ENCODE assay signal across 18 cellular contexts in genomic region chr11:67673902-67674301, GRCh38. TPM values are rescaled to one million over a fixed set of nuclear protein-coding genes. Genes with fewer than 3 reads are reported as not detected.
DNase-seq lines count a peak whose midpoint lies in the region; ATAC-seq, FAIRE-seq and TF ChIP-seq lines count a peak whose summit lies in the region.
"Had no signal": no experiment of that assay in that cellular context is flagged by ENCODE, and none has a peak within 500 bp of the region (broad histone marks: within the 10 kb centered on the region; RNA-seq: fewer than 3 reads in every experiment).

No MANE protein-coding gene starts in this region.

- H3K36me3 Mint-ChIP-seq in GM23338 (ENCODE audit: low read depth), result no peaks in the 10 kb centered on the region
- H3K36me3 Mint-ChIP-seq in nephron progenitor cell (ENCODE audit: low read depth), result no peaks in the 10 kb centered on the region

- no peak overlapping the region for H2AFZ ChIP-seq in GM23338

- H3K27me3 ChIP-seq in GM23338 (ENCODE audit: insufficient read depth) (no peaks in the 10 kb centered on the region), bronchial epithelial cell (ENCODE audit: control insufficient read depth, insufficient read depth, low read length) (no peaks in the 10 kb centered on the region), upper lobe of right lung (peaks cover 5% of the 10 kb centered on the region)

- no peak for FAIRE-seq in bronchial epithelial cell (lab: Jason Lieb, UNC)

- no peaks in the 10 kb centered on the region for H3K9me2 ChIP-seq in GM23338 (ENCODE audit: insufficient read depth)

- H3K27ac ChIP-seq in GM23338 (ENCODE audit: low read depth), result no peak overlapping the region
- H3K27ac ChIP-seq in upper lobe of right lung, result no peak overlapping the region
- H3K27ac ChIP-seq: SJSA1 had no signal

- H3K4me1 ChIP-seq in GM23338 (ENCODE audit: insufficient read depth), result no peaks in the 10 kb centered on the region
- no peaks in the 10 kb centered on the region for H3K4me1 ChIP-seq in upper lobe of right lung
- H3K4me1 ChIP-seq: HAP-1, SJSA1 had no signal

- no peak for DNase-seq in GM23338 (ENCODE audit: low spot score)
- no peak for DNase-seq in bronchial epithelial cell (ENCODE audit: low read depth)
- no peak for DNase-seq in nephron progenitor cell
- DNase-seq in upper lobe of right lung, result peak; percentile 42
- DNase-seq in GM13977 (ENCODE audit: low spot score), result no peak
- DNase-seq in SW480 (ENCODE audit: low spot score), result no peak
- DNase-seq in nucleus accumbens (lab: John Stamatoyannopoulos, UW), result no peak
- DNase-seq: ACHN, AML-193, COR-L47, MV-4-11, NCI-H1417 treated with DMSO at 0.1 percent for 48 hours, NCI-H2029, NCI-H2171, NCI-H446, NCI-H69 had no signal

- peak; percentile 24; the same call in 2 of the 3 replicates for ATAC-seq in GM23338
- no peak for ATAC-seq in upper lobe of right lung

- no peaks in the 10 kb centered on the region for H4K20me1 ChIP-seq in GM23338 (replicated peaks; ENCODE audit: insufficient read depth)

- no peak overlapping the region; the same call in 1 of the 2 replicates for H3K27ac Mint-ChIP-seq in GM23338
- peak overlapping the region; percentile 14 for H3K27ac Mint-ChIP-seq in nephron progenitor cell

- H3K4me2 ChIP-seq in GM23338, result no peak overlapping the region

- H3K9me3 Mint-ChIP-seq in GM23338 (no peaks in the 10 kb centered on the region; the same call in 2 of the 3 replicates), nephron progenitor cell (peaks cover 21% of the 10 kb centered on the region)

- intact Hi-C loops in upper lobe of right lung (cut with DNase I), result no loop called here

- H3F3A ChIP-seq in GM23338 (replicated peaks; ENCODE audit: low read depth), result no peaks in the 10 kb centered on the region

- in situ Hi-C loops in GM13977 (cut with MboI; ENCODE audit: low pct_unique_long_range_greater_than_20kb, low sequenced_read_pairs, unreplicated experiment), result no loop called here

- H3K4me1 Mint-ChIP-seq in GM23338 (peaks cover 19% of the 10 kb centered on the region), nephron progenitor cell (no peaks in the 10 kb centered on the region)

- no peak overlapping the region for H3K4me3 ChIP-seq in GM23338
- peak overlapping the region; percentile 27 for H3K4me3 ChIP-seq in bronchial epithelial cell (ENCODE audit: low read depth, low read length)
- no peak overlapping the region for H3K4me3 ChIP-seq in upper lobe of right lung
- H3K4me3 ChIP-seq: HAP-1, SJSA1 had no signal

- H3K36me3 ChIP-seq in GM23338 (ENCODE audit: insufficient read depth) (no peaks in the 10 kb centered on the region), bronchial epithelial cell (ENCODE audit: control insufficient read depth, insufficient read depth, low read length) (no peaks in the 10 kb centered on the region), upper lobe of right lung (no peaks in the 10 kb centered on the region)
- H3K36me3 ChIP-seq: HAP-1, SJSA1 had no signal

- no peaks in the 10 kb centered on the region for H3K9me3 ChIP-seq in upper lobe of right lung

- H3K79me2 ChIP-seq in GM23338 (replicated peaks; ENCODE audit: insufficient read depth), result no peaks in the 10 kb centered on the region

- H3K4me3 Mint-ChIP-seq in GM23338 (no peak overlapping the region), nephron progenitor cell (no peak overlapping the region)

- H3K27me3 Mint-ChIP-seq in GM23338 (ENCODE audit: insufficient read depth, low read depth, poor library complexity) (peaks cover 9% of the 10 kb centered on the region), nephron progenitor cell (ENCODE audit: low read depth, poor library complexity) (peaks cover 26% of the 10 kb centered on the region)

- TF ChIP-seq CTCF in GM23338 (conservative IDR thresholded peaks at IDR 0.05; ENCODE audit: low read depth in 2 of 2) (no peak), bronchial epithelial cell (IDR thresholded peaks at IDR 0.05; ENCODE audit: insufficient read depth, low read length, severe bottlenecking) (no peak), nephron progenitor cell (IDR thresholded peaks at IDR 0.05) (no peak), upper lobe of right lung (IDR thresholded peaks at IDR 0.05) (no peak), GM13977 (IDR thresholded peaks at IDR 0.05; ENCODE audit: extremely low read depth, insufficient read depth, missing control alignments) (no peak)

TF ChIP-seq in GM23338, 12 proteins besides CTCF, POLR2A, EP300 and RAD21:
- TF ChIP-seq CREB1 (CRISPR knock-in tag; IDR thresholded peaks at IDR 0.05; ENCODE audit: low read depth), result no peak
- no peak for TF ChIP-seq JUNB (IDR thresholded peaks at IDR 0.05; ENCODE audit: unreplicated experiment)

RNA-seq across cellular contexts. Expression of gene ALDH3B2, which starts 0.5 kb away (rescaled TPM):
- total RNA-seq in GM23338 (2014; rRNA removed; shearing (Covaris generic)), result not detected in 2 replicates
- polyA plus RNA-seq in GM23338 (2016; fragmentation: Nextera tagmentation; extraction: Ambion mirVana), result not detected in 2 replicates
- total RNA-seq in bronchial epithelial cell (17.9 and 73.4 TPM in 2 replicates), upper lobe of right lung (1.3 TPM)
- total RNA-seq: SJSA1 had no signal

RNA-seq across cellular contexts. Expression of gene ACY3, which starts 23.4 kb away (rescaled TPM):
- 0.31 and 0.87 TPM in 2 replicates for total RNA-seq in GM23338 (2014; rRNA removed; shearing (Covaris generic))
- polyA plus RNA-seq in GM23338 (2016; fragmentation: Nextera tagmentation; extraction: Ambion mirVana), result not detected in 2 replicates
- total RNA-seq in bronchial epithelial cell (not detected in 2 replicates), upper lobe of right lung (0.32 TPM)
- total RNA-seq: SJSA1 had no signal

RNA-seq across cellular contexts. Expression of gene TBX10, which starts 34.3 kb away (rescaled TPM):
- 0.10 TPM in 1 of 2 replicates, not detected in the other for total RNA-seq in GM23338 (2014; rRNA removed; shearing (Covaris generic))
- polyA plus RNA-seq in GM23338 (2016; fragmentation: Nextera tagmentation; extraction: Ambion mirVana), result not detected in 2 replicates
- total RNA-seq in bronchial epithelial cell (not detected in 2 replicates), upper lobe of right lung (not detected)
- total RNA-seq: SJSA1 had no signal

RNA-seq across cellular contexts. Expression of gene NUDT8, which starts 44.2 kb away (rescaled TPM):
- 5.0 and 6.6 TPM in 2 replicates for total RNA-seq in GM23338 (2014; rRNA removed; shearing (Covaris generic))
- polyA plus RNA-seq in GM23338 (2016; fragmentation: Nextera tagmentation; extraction: Ambion mirVana), result 15.1 and 16.4 TPM in 2 replicates
- 14.2 and 22.3 TPM in 2 replicates for total RNA-seq in bronchial epithelial cell
- total RNA-seq in upper lobe of right lung, result 12.2 TPM
